In genomic region chr13:20721454-20722357, GRCh38 we compare ENCODE assay signal across 8 cellular contexts.
DNase-seq lines count a peak whose midpoint lies in the region; ATAC-seq and TF ChIP-seq lines count a peak whose summit lies in the region.

No MANE protein-coding gene starts in this region.

- TF ChIP-seq CTCF in AG10803 (conservative IDR thresholded peaks at IDR 0.05; ENCODE audit: low read length) (no peak), brain microvascular endothelial cell (IDR thresholded peaks at IDR 0.05; ENCODE audit: low read depth, low read length, missing control alignments) (peak; percentile 24)

- H3K9me3 Mint-ChIP-seq in stimulated activated memory B cell treated with anti-CD40 and anti-IgM and Interleukin-4, amounts not matched to agents 10 μg/mL and 1 μg/mL and 100 μg/mL, for 72 hours, result no peaks in the 10 kb centered on the region

- H3K27ac ChIP-seq in HUES6 (ENCODE audit: low read depth, low read length) (no peak overlapping the region), brain microvascular endothelial cell (no peak overlapping the region), iPS-20b (ENCODE audit: low read length) (no peak overlapping the region)

- H3K4me1 ChIP-seq in HUES6 (ENCODE audit: control insufficient read depth, insufficient read depth, low read length) (peaks cover 11% of the 10 kb centered on the region), iPS-20b (ENCODE audit: insufficient read depth, low read length) (no peaks in the 10 kb centered on the region)

- H3K36me3 Mint-ChIP-seq in stimulated activated memory B cell treated with anti-CD40 and anti-IgM and Interleukin-4, amounts not matched to agents 10 μg/mL and 1 μg/mL and 100 μg/mL, for 72 hours, result no peaks in the 10 kb centered on the region

- H3K27ac Mint-ChIP-seq in stimulated activated memory B cell treated with anti-CD40 and anti-IgM and Interleukin-4, amounts not matched to agents 10 μg/mL and 1 μg/mL and 100 μg/mL, for 72 hours, result no peak overlapping the region

- peak overlapping the region; percentile 39 for H3K4me3 Mint-ChIP-seq in stimulated activated memory B cell treated with anti-CD40 and anti-IgM and Interleukin-4, amounts not matched to agents 10 μg/mL and 1 μg/mL and 100 μg/mL, for 72 hours

- H3K9me3 ChIP-seq in HUES6 (ENCODE audit: control insufficient read depth, insufficient read depth, low read depth, low read length) (no peaks in the 10 kb centered on the region), iPS-20b (ENCODE audit: insufficient read depth, low read depth, low read length) (no peaks in the 10 kb centered on the region)

- peak; percentile 52 for ATAC-seq in stimulated activated memory B cell treated with anti-CD40 and anti-IgM and Interleukin-4, amounts not matched to agents 10 μg/mL and 1 μg/mL and 100 μg/mL, for 72 hours
- no peak for ATAC-seq in GM18873 (IDR thresholded peaks at IDR 0.05; ENCODE audit: low FRiP score, unreplicated experiment)

- peak; percentile 34 for DNase-seq in AG10803 (ENCODE audit: low read depth)
- peak; percentile 72 for DNase-seq in brain microvascular endothelial cell
- DNase-seq in effector CD4-positive, alpha-beta T cell, result no peak
- DNase-seq in NCI-H1105 treated with DMSO at 0.1 percent for 48 hours (lab: John Stamatoyannopoulos, UW), result no peak

- in situ Hi-C loops in brain microvascular endothelial cell (cut with HindIII; ENCODE audit: low pct_ligation_motif_present, low sequenced_read_pairs), result no loop called here

- H3K27me3 ChIP-seq in HUES6 (ENCODE audit: control insufficient read depth, insufficient read depth, low read length) (peaks cover 56% of the 10 kb centered on the region), brain microvascular endothelial cell (replicated peaks) (no peaks in the 10 kb centered on the region), iPS-20b (ENCODE audit: insufficient read depth, low read length) (peaks cover 42% of the 10 kb centered on the region)

- peak overlapping the region; percentile 44 for H3K9ac ChIP-seq in HUES6 (ENCODE audit: low read length)
- peak overlapping the region; percentile 41; the same call in 1 of the 2 replicates for H3K9ac ChIP-seq in iPS-20b (ENCODE audit: low read depth, low read length)

- H3K36me3 ChIP-seq in HUES6 (ENCODE audit: control insufficient read depth, insufficient read depth, low read length) (no peaks in the 10 kb centered on the region), brain microvascular endothelial cell (replicated peaks) (no peaks in the 10 kb centered on the region), iPS-20b (ENCODE audit: insufficient read depth, low read depth, low read length) (no peaks in the 10 kb centered on the region)

- no peaks in the 10 kb centered on the region for H3K27me3 Mint-ChIP-seq in stimulated activated memory B cell treated with anti-CD40 and anti-IgM and Interleukin-4, amounts not matched to agents 10 μg/mL and 1 μg/mL and 100 μg/mL, for 72 hours

- H3K4me1 Mint-ChIP-seq in stimulated activated memory B cell treated with anti-CD40 and anti-IgM and Interleukin-4, amounts not matched to agents 10 μg/mL and 1 μg/mL and 100 μg/mL, for 72 hours, result peaks cover 7% of the 10 kb centered on the region

- H3K4me3 ChIP-seq in AG10803 (ENCODE audit: low read length) (peak overlapping the region; percentile 31), HUES6 (ENCODE audit: low read depth, low read length) (peak overlapping the region; percentile 69), brain microvascular endothelial cell (ENCODE audit: low read depth, low read length) (peak overlapping the region; percentile 45), iPS-20b (ENCODE audit: low read length) (peak overlapping the region; percentile 70)

Comparison
In these comparisons a context has a peak if more than half of its experiments do, and no peak if none do; other contexts are left out.
1. DNase-seq: peak in AG10803 (single experiment) and brain microvascular endothelial cell (single experiment); none in effector CD4-positive, alpha-beta T cell (single experiment) and NCI-H1105 treated with DMSO at 0.1 percent for 48 hours (single experiment).
2. Peak in every context shown above with its lines, with median percentiles within 50 percentile points of each other: H3K4me3 ChIP-seq.